In genomic region chr10:78028438-78029293, GRCh38 we compare ENCODE assay signal across 8 cellular contexts. TPM values are rescaled to one million over a fixed set of nuclear protein-coding genes. Genes with fewer than 3 reads are reported as not detected.
DNase-seq lines count a peak whose midpoint lies in the region; ATAC-seq and FAIRE-seq lines count a peak whose summit lies in the region.

No MANE protein-coding gene starts in this region.

- H3K9ac ChIP-seq in HUES6 (ENCODE audit: low read length) (peak overlapping the region; percentile 96), iPS-15b (ENCODE audit: low read depth, low read length) (peak overlapping the region; percentile 89)

- no peak for DNase-seq in Right ventricle myocardium superior
- no peak for DNase-seq in Right ventricle myocardium inferior (ENCODE audit: missing footprints)
- DNase-seq in small intestine, result peak; percentile 57
- no peak for DNase-seq in frontal cortex (ENCODE audit: low spot score in 2 of 2)
- DNase-seq in GM19240 (ENCODE audit: insufficient read length, low spot score), result no peak

- WGBS in small intestine, 3 donors, result 29 to 34% (median 30%) methylated on average over 36 of the region's 36 CpGs

- H3K9me3 ChIP-seq in HUES6 (ENCODE audit: control insufficient read depth, insufficient read depth, low read depth, low read length) (no peaks in the 10 kb centered on the region), iPS-15b (ENCODE audit: control insufficient read depth, insufficient read depth, low read length) (no peaks in the 10 kb centered on the region), small intestine (ENCODE audit: control insufficient read depth, low read depth) (no peaks in the 10 kb centered on the region)

- intact Hi-C loops in Right ventricle myocardium superior (cut with DNase I), result no loop called here
- intact Hi-C loops in Right ventricle myocardium inferior (cut with DNase I), result loop anchor here (5.0 kb wide), 1 partner anchor 101 kb away; the partner anchor contains the start of gene DLG5

- H3K36me3 ChIP-seq in HUES6 (ENCODE audit: control insufficient read depth, insufficient read depth, low read length) (peaks cover 38% of the 10 kb centered on the region), iPS-15b (ENCODE audit: control insufficient read depth, insufficient read depth, low read length) (peaks cover 16% of the 10 kb centered on the region), small intestine (ENCODE audit: control insufficient read depth in 2 of 2, insufficient read depth in 2 of 2, low read length in 2 of 2) (peaks cover 8 to 15% of the 10 kb centered on the region in 2 donors)

- FAIRE-seq in small intestine (lab: Jason Lieb, UNC) (no peak), frontal cortex (lab: Jason Lieb, UNC) (no peak)

- peak; percentile 9 for ATAC-seq in Right ventricle myocardium superior (ENCODE audit: poor library complexity)
- no peak for ATAC-seq in Right ventricle myocardium inferior

- H3K27ac ChIP-seq in HUES6 (ENCODE audit: low read depth, low read length) (peak overlapping the region; percentile 65; the same call in 1 of the 2 replicates), angular gyrus (ENCODE audit: low read depth, low read length) (peak overlapping the region; percentile 37), small intestine (ENCODE audit: low read depth in 1 of 2, low read length in 1 of 2) (peak overlapping the region; percentile 59 to 78)

- no peaks in the 10 kb centered on the region for H3K27me3 ChIP-seq in HUES6 (ENCODE audit: control insufficient read depth, insufficient read depth, low read length)
- H3K27me3 ChIP-seq in iPS-15b (ENCODE audit: control insufficient read depth, insufficient read depth, low read length), result no peaks in the 10 kb centered on the region
- H3K27me3 ChIP-seq in small intestine (ENCODE audit: control insufficient read depth in 2 of 2, insufficient read depth in 2 of 2, low read length in 2 of 2), result no peaks in the 10 kb centered on the region

- H3K4me1 ChIP-seq in HUES6 (ENCODE audit: control insufficient read depth, insufficient read depth, low read length), result peaks cover 9% of the 10 kb centered on the region
- H3K4me1 ChIP-seq in iPS-15b (ENCODE audit: control insufficient read depth, insufficient read depth, low read length), result peaks cover 4% of the 10 kb centered on the region
- peaks cover 3 to 8% of the 10 kb centered on the region in 2 donors for H3K4me1 ChIP-seq in small intestine (ENCODE audit: control insufficient read depth in 2 of 2, insufficient read depth in 1 of 2, low read depth in 1 of 2, low read length in 1 of 2)

- H3K4me3 ChIP-seq in HUES6 (ENCODE audit: low read depth, low read length) (peak overlapping the region; percentile 97), iPS-15b (ENCODE audit: low read depth, low read length) (peak overlapping the region; percentile 99), small intestine (ENCODE audit: low read depth in 1 of 2, low read length in 2 of 2) (peak overlapping the region; percentile 79 to 97)

RNA-seq across cellular contexts. Expression of gene POLR3A, which starts 0.6 kb away (rescaled TPM):
- total RNA-seq in Right ventricle myocardium superior (7.3 TPM), Right ventricle myocardium inferior (8.2 TPM), frontal cortex (39.1 TPM)
- polyA plus RNA-seq in small intestine, result 1 to 10 TPM; 4.3 to 6.5 (median 6.3) TPM

RNA-seq across cellular contexts. Expression of gene RPS24, which starts 5.0 kb away (rescaled TPM):
- total RNA-seq in Right ventricle myocardium superior, result 716 TPM
- 880 TPM for total RNA-seq in Right ventricle myocardium inferior
- 1,000 to 10,000 TPM; 3,318 to 7,694 (median 4,799) TPM for polyA plus RNA-seq in small intestine
- total RNA-seq in frontal cortex, result 2,828 TPM
